ENCODE assay signal across 1 cellular context in genomic region chr15:99407716-99408115, GRCh38.
TF ChIP-seq lines count a peak whose summit lies in the region.

No MANE protein-coding gene starts in this region.

TF ChIP-seq in IMR-90, 13 proteins besides CTCF, POLR2A, EP300 and RAD21:
- TF ChIP-seq RCOR1 (IDR thresholded peaks at IDR 0.05; ENCODE audit: insufficient replicate concordance, low read length) (no peak), CHD1 (IDR thresholded peaks at IDR 0.05; ENCODE audit: low read depth, low read length) (no peak)
